Comparison of ENCODE assay signal across 25 cellular contexts in the genomic region with DNA sequence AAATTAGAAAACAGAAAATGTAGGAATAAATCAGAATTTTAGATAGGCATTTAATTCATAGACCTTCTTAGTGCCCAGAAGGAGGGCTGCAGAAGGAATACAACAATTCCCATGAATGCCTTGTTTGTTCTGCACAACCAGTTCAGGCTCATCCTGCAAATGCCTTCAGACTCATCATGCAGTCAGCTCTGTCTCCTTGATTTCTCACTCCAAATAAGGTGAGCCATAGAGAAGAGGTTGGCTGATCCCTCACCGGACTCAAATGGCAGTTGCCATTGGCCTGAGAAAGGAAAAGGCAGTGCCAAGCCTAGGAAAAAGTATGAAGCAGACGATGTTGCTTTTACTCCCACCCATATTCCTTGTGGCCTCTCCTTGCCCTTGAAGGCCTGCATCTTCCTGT. TPM values are rescaled to one million over a fixed set of nuclear protein-coding genes. Genes with fewer than 3 reads are reported as not detected.
"Had no signal": no experiment of that assay in that cellular context is flagged by ENCODE, and none has a peak within 500 bp of the region (broad histone marks: within the 10 kb centered on the region; RNA-seq: fewer than 3 reads in every experiment).

No MANE protein-coding gene starts in this region.

- H3K27ac Mint-ChIP-seq: activated B cell treated with CpG ODN at 0.5 μM for 24 hours; activated CD4-positive, alpha-beta T cell treated with anti-CD3 and anti-CD28 coated beads, Interleukin-2, amount 10 ng/mL, durations not matched to agents 24 days and 14 days; activated naive CD4-positive, alpha-beta T cell treated with anti-CD3 and anti-CD28 coated beads, Interleukin-2, amount 10 ng/mL, durations not matched to agents 7 days and 5 days; activated naive CD8-positive, alpha-beta T cell treated with anti-CD3 and anti-CD28 coated beads for 36 hours; activated T-helper 2 cell treated with anti-CD3 and anti-CD28 coated beads, Interferon-gamma antibody, Interleukin-2, Interleukin-4, amounts not matched to agents 10 μg/mL and 5 μg/mL and 100 μg/mL, durations not matched to agents 14 hours and 24 hours and 36 hours; T-cell had no signal

- ATAC-seq: Right ventricle myocardium inferior, T-cell had no signal

- DNase-seq: activated B cell treated with CpG ODN at 0.5 μM for 24 hours; activated CD4-positive, alpha-beta T cell treated with anti-CD3 and anti-CD28 coated beads for 1 hour; activated CD4-positive, alpha-beta T cell treated with anti-CD3 and anti-CD28 coated beads, Interleukin-2, amount 10 ng/mL, durations not matched to agents 24 days and 14 days; activated CD4-positive, alpha-beta T cell treated with anti-CD3 and anti-CD28 coated beads, Interleukin-2, amount 50 U/mL, for 48 hours; activated gamma-delta T cell treated with Interleukin-2 at 50 U/mL for 16 hours; activated naive CD4-positive, alpha-beta T cell treated with anti-CD3 and anti-CD28 coated beads, Interleukin-2, amount 10 ng/mL, durations not matched to agents 7 days and 5 days; activated naive CD8-positive, alpha-beta T cell treated with anti-CD3 and anti-CD28 coated beads for 36 hours; activated T-cell treated with anti-CD3 and anti-CD28 coated beads, Interleukin-2, amount 50 U/mL, for 48 hours; caudate nucleus; Karpas-422; NCI-H1105 treated with DMSO at 0.1 percent for 48 hours; NCI-H1436 treated with DMSO at 0.1 percent for 48 hours; NCI-H187; NCI-H2081; NCI-H510A treated with DMSO at 0.1 percent for 48 hours; NCI-H69; NK-92 treated with Interleukin-12 subunit alpha and Interleukin-12 subunit beta, amount 100 ng/mL, for 24 hours; OCI-M1; Peyer's patch; T-cell; T-helper 2 cell; T1000 had no signal

- H3K9me3 ChIP-seq: Peyer's patch had no signal

- H3K4me1 ChIP-seq: Peyer's patch had no signal

- H3K36me3 Mint-ChIP-seq: activated naive CD4-positive, alpha-beta T cell treated with anti-CD3 and anti-CD28 coated beads, Interleukin-2, amount 10 ng/mL, durations not matched to agents 7 days and 5 days; activated naive CD8-positive, alpha-beta T cell treated with anti-CD3 and anti-CD28 coated beads for 36 hours; T-cell had no signal

- H3K27me3 Mint-ChIP-seq: activated B cell treated with CpG ODN at 0.5 μM for 24 hours; activated CD4-positive, alpha-beta T cell treated with anti-CD3 and anti-CD28 coated beads, Interleukin-2, amount 10 ng/mL, durations not matched to agents 24 days and 14 days; activated naive CD4-positive, alpha-beta T cell treated with anti-CD3 and anti-CD28 coated beads, Interleukin-2, amount 10 ng/mL, durations not matched to agents 7 days and 5 days; activated naive CD8-positive, alpha-beta T cell treated with anti-CD3 and anti-CD28 coated beads for 36 hours had no signal

- H3K4me1 Mint-ChIP-seq: activated B cell treated with CpG ODN at 0.5 μM for 24 hours; activated CD4-positive, alpha-beta T cell treated with anti-CD3 and anti-CD28 coated beads, Interleukin-2, amount 10 ng/mL, durations not matched to agents 24 days and 14 days; activated naive CD4-positive, alpha-beta T cell treated with anti-CD3 and anti-CD28 coated beads, Interleukin-2, amount 10 ng/mL, durations not matched to agents 7 days and 5 days; activated naive CD8-positive, alpha-beta T cell treated with anti-CD3 and anti-CD28 coated beads for 36 hours; T-cell had no signal

- H3K4me3 ChIP-seq: Peyer's patch, SK-N-MC had no signal

- H3K36me3 ChIP-seq: Peyer's patch had no signal

- H3K27ac ChIP-seq: Peyer's patch, SK-N-MC had no signal

- H3K27me3 ChIP-seq: Peyer's patch had no signal

- H3K9me3 Mint-ChIP-seq: activated CD4-positive, alpha-beta T cell treated with anti-CD3 and anti-CD28 coated beads, Interleukin-2, amount 10 ng/mL, durations not matched to agents 24 days and 14 days; activated naive CD4-positive, alpha-beta T cell treated with anti-CD3 and anti-CD28 coated beads, Interleukin-2, amount 10 ng/mL, durations not matched to agents 7 days and 5 days; activated naive CD8-positive, alpha-beta T cell treated with anti-CD3 and anti-CD28 coated beads for 36 hours; activated T-helper 2 cell treated with anti-CD3 and anti-CD28 coated beads, Interferon-gamma antibody, Interleukin-2, Interleukin-4, amounts not matched to agents 10 μg/mL and 5 μg/mL and 100 μg/mL, durations not matched to agents 14 hours and 24 hours and 36 hours had no signal

- H3K4me3 Mint-ChIP-seq: activated B cell treated with CpG ODN at 0.5 μM for 24 hours; activated CD4-positive, alpha-beta T cell treated with anti-CD3 and anti-CD28 coated beads, Interleukin-2, amount 10 ng/mL, durations not matched to agents 24 days and 14 days; activated naive CD4-positive, alpha-beta T cell treated with anti-CD3 and anti-CD28 coated beads, Interleukin-2, amount 10 ng/mL, durations not matched to agents 7 days and 5 days; activated naive CD8-positive, alpha-beta T cell treated with anti-CD3 and anti-CD28 coated beads for 36 hours; T-cell had no signal

RNA-seq across cellular contexts. Expression of a gene that starts 50.3 kb away (rescaled TPM):
- total RNA-seq: activated B cell treated with CpG ODN at 0.5 μM for 24 hours; activated CD4-positive, alpha-beta T cell treated with anti-CD3 and anti-CD28 coated beads, Interleukin-2, amount 10 ng/mL, durations not matched to agents 24 days and 14 days; activated T-helper 2 cell treated with anti-CD3 and anti-CD28 coated beads, Interferon-gamma antibody, Interleukin-2, Interleukin-4, amounts not matched to agents 10 μg/mL and 5 μg/mL and 100 μg/mL, durations not matched to agents 14 hours and 24 hours and 36 hours had no signal
